ENCODE assay signal across 22 cellular contexts in the genomic region with DNA sequence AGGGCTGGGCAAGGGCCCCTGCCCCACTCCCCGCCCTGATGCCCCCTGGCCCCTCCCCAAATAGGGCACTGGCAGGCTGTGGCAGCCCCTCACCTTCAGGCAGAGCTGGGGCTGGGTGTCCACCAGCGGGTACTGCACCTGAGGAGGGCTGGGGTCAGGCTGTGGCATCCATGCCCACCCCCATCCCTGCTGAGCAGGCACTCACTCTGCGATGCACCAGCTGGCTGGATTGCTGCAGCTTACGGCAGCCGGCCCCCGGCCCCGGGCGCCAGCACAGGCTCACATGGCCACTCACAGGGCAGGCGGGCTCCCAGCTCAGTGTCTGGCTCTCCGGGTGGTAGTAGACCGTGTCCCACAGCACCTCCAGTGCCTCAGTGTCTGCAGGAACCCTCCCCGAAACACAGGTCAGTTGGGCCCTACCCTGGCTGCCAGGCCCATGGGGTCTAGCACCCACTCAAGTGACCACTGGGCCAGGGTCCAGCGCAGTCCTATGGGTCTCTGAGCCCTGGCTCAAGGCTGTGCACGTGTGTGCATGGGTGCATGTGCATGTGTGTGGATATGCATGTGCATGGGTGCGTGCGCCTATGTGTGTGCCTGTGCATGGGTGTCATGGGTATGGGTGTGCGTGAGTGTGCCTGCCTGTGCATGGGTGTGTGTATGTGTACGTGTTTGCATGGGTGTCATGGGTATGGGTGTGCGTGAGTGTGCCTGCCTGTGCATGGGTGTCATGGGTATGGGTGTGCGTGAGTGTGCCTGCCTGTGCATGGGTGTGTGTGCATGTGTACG. TPM values are rescaled to one million over a fixed set of nuclear protein-coding genes. Genes with fewer than 3 reads are reported as not detected.
DNase-seq lines count a peak whose midpoint lies in the region; ATAC-seq and TF ChIP-seq lines count a peak whose summit lies in the region.
"Had no signal": no experiment of that assay in that cellular context is flagged by ENCODE, and none has a peak within 500 bp of the region (broad histone marks: within the 10 kb centered on the region; RNA-seq: fewer than 3 reads in every experiment).

No MANE protein-coding gene starts in this region.

- DNase-seq in GM10248 (ENCODE audit: extremely low spot score) (peak; percentile 21), ecto neural progenitor cell (ENCODE audit: low spot score) (peak; percentile 43), natural killer cell (no peak)
- DNase-seq: activated CD4-positive, alpha-beta T cell treated with anti-CD3 and anti-CD28 coated beads, Interleukin-2, amount 10 ng/mL, durations not matched to agents 7 days and 5 days; activated naive CD8-positive, alpha-beta T cell treated with anti-CD3 and anti-CD28 coated beads, Interleukin-2, amount 10 ng/mL, durations not matched to agents 7 days and 5 days; brain microvascular endothelial cell; COR-L47; foreskin melanocyte; IMR-90; left cardiac atrium; MG63; NCI-H2227 treated with DMSO at 0.1 percent for 48 hours; stimulated activated CD4-positive, alpha-beta T cell treated with anti-CD3 and anti-CD28 coated beads, Interleukin-2, amount 100 ng/mL, for 24 hours had no signal

- peaks cover 0 to 10% of the 10 kb centered on the region in 2 donors for H3K27me3 Mint-ChIP-seq in natural killer cell (ENCODE audit: low read depth in 2 of 2)
- H3K27me3 Mint-ChIP-seq: activated naive CD8-positive, alpha-beta T cell treated with anti-CD3 and anti-CD28 coated beads, Interleukin-2, amount 10 ng/mL, durations not matched to agents 7 days and 5 days had no signal

- H3K27ac ChIP-seq in 22Rv1 = peak overlapping the region; percentile 40
- H3K27ac ChIP-seq: brain microvascular endothelial cell, pancreas had no signal

- no peak overlapping the region for H3K27ac Mint-ChIP-seq in natural killer cell
- H3K27ac Mint-ChIP-seq: activated CD4-positive, alpha-beta T cell treated with anti-CD3 and anti-CD28 coated beads, Interleukin-2, amount 10 ng/mL, durations not matched to agents 7 days and 5 days; activated naive CD8-positive, alpha-beta T cell treated with anti-CD3 and anti-CD28 coated beads, Interleukin-2, amount 10 ng/mL, durations not matched to agents 7 days and 5 days; dendritic cell treated with granulocyte-macrophage colony-stimulating factor and Interleukin-4, amounts not matched to agents 40 ng/mL and 50 ng/mL, for 4 days had no signal

- CTCF ChIA-PET in GM10248 (lab: Yijun Ruan, JAX) = no interaction called here

- no peaks in the 10 kb centered on the region for H3K36me3 Mint-ChIP-seq in natural killer cell
- H3K36me3 Mint-ChIP-seq: activated naive CD8-positive, alpha-beta T cell treated with anti-CD3 and anti-CD28 coated beads, Interleukin-2, amount 10 ng/mL, durations not matched to agents 7 days and 5 days had no signal

- H3K4me3 Mint-ChIP-seq in natural killer cell = peak overlapping the region; percentile 6
- H3K4me3 Mint-ChIP-seq: activated CD4-positive, alpha-beta T cell treated with anti-CD3 and anti-CD28 coated beads, Interleukin-2, amount 10 ng/mL, durations not matched to agents 7 days and 5 days; activated naive CD8-positive, alpha-beta T cell treated with anti-CD3 and anti-CD28 coated beads, Interleukin-2, amount 10 ng/mL, durations not matched to agents 7 days and 5 days had no signal

- no peaks in the 10 kb centered on the region for H3K9me3 Mint-ChIP-seq in natural killer cell
- H3K9me3 Mint-ChIP-seq: activated naive CD8-positive, alpha-beta T cell treated with anti-CD3 and anti-CD28 coated beads, Interleukin-2, amount 10 ng/mL, durations not matched to agents 7 days and 5 days; dendritic cell treated with granulocyte-macrophage colony-stimulating factor and Interleukin-4, amounts not matched to agents 40 ng/mL and 50 ng/mL, for 4 days had no signal

- TF ChIP-seq CTCF in 22Rv1 (IDR thresholded peaks at IDR 0.05) = no peak
- TF ChIP-seq CTCF in GM10248 (IDR thresholded peaks at IDR 0.05; ENCODE audit: control extremely low read depth, extremely low read depth, low read depth, missing control alignments) = no peak
- no peak for TF ChIP-seq CTCF in natural killer cell (IDR thresholded peaks at IDR 0.05)

- peaks cover 4 to 9% of the 10 kb centered on the region in 2 donors for H3K4me1 Mint-ChIP-seq in natural killer cell

- peak in 1 of 3 donors; percentile 8 for ATAC-seq in natural killer cell
- ATAC-seq in GM18873 (IDR thresholded peaks at IDR 0.05; ENCODE audit: low FRiP score, unreplicated experiment) = no peak
- ATAC-seq in GM19397 (IDR thresholded peaks at IDR 0.05; ENCODE audit: unreplicated experiment) = no peak
- no peak for ATAC-seq in HG03095 (IDR thresholded peaks at IDR 0.05; ENCODE audit: unreplicated experiment)
- no peak for ATAC-seq in HG03521 (IDR thresholded peaks at IDR 0.05; ENCODE audit: unreplicated experiment)

- intact Hi-C loops in natural killer cell (cut with micrococcal nuclease) = no loop called here

- POLR2A ChIA-PET in GM10248 (lab: Yijun Ruan, JAX) = no interaction called here

RNA-seq across cellular contexts. Expression of gene IL17REL, which starts 14.4 kb away (rescaled TPM):
- not detected for total RNA-seq in natural killer cell
- total RNA-seq: activated CD4-positive, alpha-beta T cell treated with anti-CD3 and anti-CD28 coated beads, Interleukin-2, amount 10 ng/mL, durations not matched to agents 7 days and 5 days; activated naive CD8-positive, alpha-beta T cell treated with anti-CD3 and anti-CD28 coated beads, Interleukin-2, amount 10 ng/mL, durations not matched to agents 7 days and 5 days; epithelial cell of proximal tubule; IMR-90; left cardiac atrium; pancreas had no signal

RNA-seq across cellular contexts. Expression of gene PIM3, which starts 37.6 kb away (rescaled TPM):
- 100 to 1,000 TPM; 107 to 130 (median 129) TPM for total RNA-seq in natural killer cell

RNA-seq across cellular contexts. Expression of gene TTLL8, which starts 60.0 kb away (rescaled TPM):
- not detected for total RNA-seq in natural killer cell
- total RNA-seq: activated CD4-positive, alpha-beta T cell treated with anti-CD3 and anti-CD28 coated beads, Interleukin-2, amount 10 ng/mL, durations not matched to agents 7 days and 5 days; activated naive CD8-positive, alpha-beta T cell treated with anti-CD3 and anti-CD28 coated beads, Interleukin-2, amount 10 ng/mL, durations not matched to agents 7 days and 5 days; epithelial cell of proximal tubule; IMR-90; left cardiac atrium; mucosa of descending colon; pancreas had no signal
